In the genomic region with DNA sequence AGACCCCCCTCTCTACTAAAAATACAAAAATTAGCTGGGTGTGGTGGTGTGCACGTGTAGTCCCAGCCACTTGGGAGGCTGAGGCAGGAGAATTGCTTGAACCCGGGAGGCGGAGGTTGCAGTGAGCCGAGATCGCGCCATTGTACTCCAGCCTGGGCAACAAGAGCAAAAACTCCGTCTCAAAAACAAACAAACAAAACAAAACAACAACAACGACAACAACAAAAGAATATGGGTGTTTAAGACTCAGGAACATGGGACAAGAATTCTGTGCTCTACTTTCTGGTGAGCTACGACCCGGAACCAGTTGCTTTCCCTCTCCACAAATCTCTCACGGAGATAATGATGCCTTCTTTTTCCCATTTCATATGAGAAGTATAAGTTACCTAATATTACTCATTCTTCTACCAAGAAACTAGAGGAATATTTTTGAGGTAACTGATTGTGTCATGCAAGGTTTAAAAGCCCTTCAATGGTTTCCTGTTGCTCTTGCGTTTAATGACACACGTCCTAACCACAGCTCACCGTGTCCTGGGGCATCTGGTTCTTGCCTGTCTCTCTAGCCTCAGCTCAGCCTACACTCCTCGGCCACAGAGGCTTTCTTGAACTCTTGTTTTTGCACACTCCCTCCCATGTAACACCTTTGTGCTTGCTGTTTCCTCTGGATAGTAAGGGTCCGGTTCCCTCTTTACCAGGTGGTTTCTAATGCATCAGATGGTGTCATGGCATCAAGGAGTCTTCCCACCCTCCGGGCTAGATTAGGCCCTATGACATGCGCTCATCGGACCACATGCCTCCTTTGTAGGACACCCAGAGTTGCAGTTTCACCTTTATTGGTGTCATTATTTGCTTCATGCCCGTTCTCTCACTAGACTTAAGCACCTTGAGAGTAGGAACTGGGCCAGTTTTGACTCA, we compare ENCODE assay signal across 8 cellular contexts.
A peak's percentile ranks its signal among the peaks of the same experiment; 100 is the strongest.
DNase-seq lines count a peak whose midpoint lies in the region; ATAC-seq and TF ChIP-seq lines count a peak whose summit lies in the region.

No MANE protein-coding gene starts in this region.

- H3K9me2 ChIP-seq in MM.1S (replicated peaks; ENCODE audit: insufficient read depth, low read length) = no peaks in the 10 kb centered on the region

- H3K4me2 ChIP-seq in MM.1S (ENCODE audit: low read depth, low read length) = no peak overlapping the region

- no peaks in the 10 kb centered on the region for H3F3A ChIP-seq in MM.1S (ENCODE audit: insufficient read depth, low read length)

- H3K9me3 ChIP-seq in MM.1S (replicated peaks; ENCODE audit: insufficient read depth, low read length) = no peaks in the 10 kb centered on the region

- H2AFZ ChIP-seq in MM.1S (ENCODE audit: low read length) = no peak overlapping the region

- peak overlapping the region; percentile 3; the same call in 1 of the 2 replicates for H3K27ac ChIP-seq in MM.1S (ENCODE audit: low read length)

- H3K9ac ChIP-seq in MM.1S (ENCODE audit: low read length) = no peak overlapping the region

- no peaks in the 10 kb centered on the region for H3K36me3 ChIP-seq in MM.1S (replicated peaks; ENCODE audit: insufficient read depth, low read length)

- DNase-seq in CD1c-positive myeloid dendritic cell (ENCODE audit: extremely low spot score) (peak; percentile 23), MM.1S (peak; percentile 64), NCI-H345 (lab: John Stamatoyannopoulos, UW) (no peak), NCI-H774 (lab: John Stamatoyannopoulos, UW) (no peak), AG20443 (ENCODE audit: low spot score) (no peak)
- DNase-seq in activated T-helper 9 cell treated with anti-CD3 and anti-CD28 coated beads, Interleukin-2, amount 50 U/mL, for 16 hours (ENCODE audit: low read depth) = peak; percentile 69
- DNase-seq in stimulated activated CD4-positive, alpha-beta T cell treated with anti-CD3 and anti-CD28 coated beads, Interleukin-12 subunit alpha, Interleukin-12 subunit beta, amount 100 ng/mL, for 24 hours (ENCODE audit: low read depth in 2 of 2) = peak; percentile 44 to 64

- no peak for TF ChIP-seq CTCF in MM.1S (IDR thresholded peaks at IDR 0.05; ENCODE audit: low read length)

- H3K4me1 ChIP-seq in MM.1S (ENCODE audit: low read length) = no peaks in the 10 kb centered on the region

- H3K4me3 ChIP-seq in MM.1S (ENCODE audit: low read length) = no peak overlapping the region

- peak; percentile 54 for ATAC-seq in GM21515 (IDR thresholded peaks at IDR 0.05; ENCODE audit: unreplicated experiment)

- no peaks in the 10 kb centered on the region for H3K79me2 ChIP-seq in MM.1S (ENCODE audit: low read length)

- H4K20me1 ChIP-seq in MM.1S (ENCODE audit: insufficient read depth, low read length) = no peaks in the 10 kb centered on the region

- no peaks in the 10 kb centered on the region for H3K27me3 ChIP-seq in MM.1S (replicated peaks; ENCODE audit: insufficient read depth, low read length)

Comparison
In these comparisons a context has a peak if more than half of its experiments do, and no peak if none do; other contexts are left out.
1. DNase-seq: peak in CD1c-positive myeloid dendritic cell (single experiment), MM.1S (single experiment), activated T-helper 9 cell treated with anti-CD3 and anti-CD28 coated beads, Interleukin-2, amount 50 U/mL, for 16 hours (single experiment) and stimulated activated CD4-positive, alpha-beta T cell treated with anti-CD3 and anti-CD28 coated beads, Interleukin-12 subunit alpha, Interleukin-12 subunit beta, amount 100 ng/mL, for 24 hours (2 of 2); none in NCI-H345 (single experiment), NCI-H774 (single experiment) and AG20443 (single experiment).